1 cellular context compared by ENCODE assay signal in the genomic region with DNA sequence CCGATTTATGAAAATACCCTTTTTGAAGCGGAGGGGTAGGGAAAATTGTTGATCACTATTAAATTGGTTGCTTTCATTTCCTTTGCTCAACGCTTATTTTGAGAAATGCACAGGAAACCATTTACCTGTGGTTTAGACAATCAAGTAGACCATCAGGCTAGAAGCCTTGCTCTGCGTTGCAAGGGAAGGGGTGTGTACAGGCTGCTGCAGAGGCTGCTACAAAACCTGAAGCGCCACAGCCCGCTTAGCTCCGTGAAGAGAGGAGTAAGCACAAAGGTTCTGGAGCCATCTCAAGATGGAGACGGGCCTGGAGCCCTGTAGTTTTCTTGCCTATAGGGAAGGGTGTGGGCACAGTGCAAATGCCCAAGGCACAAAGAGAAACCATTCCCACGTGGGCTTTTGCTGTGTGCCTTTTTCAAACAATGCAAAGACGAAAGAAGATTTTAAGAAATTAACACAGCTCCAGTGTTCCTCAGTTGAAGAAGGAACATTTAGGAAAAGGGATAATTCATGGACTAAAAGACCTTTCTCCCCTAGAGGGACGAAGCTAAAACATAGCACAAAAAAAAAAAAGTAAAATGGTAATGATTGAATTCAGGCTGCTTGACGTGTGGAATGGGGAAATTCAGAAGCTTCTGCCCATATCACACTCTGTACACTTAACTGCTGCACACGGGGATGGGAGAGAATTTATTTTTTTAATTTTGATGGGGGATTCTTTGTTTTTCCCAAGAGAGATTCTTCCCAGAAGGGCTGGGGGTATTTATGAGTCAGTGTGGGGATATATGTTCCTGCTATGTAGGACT.
TF ChIP-seq lines count a peak whose summit lies in the region.

No MANE protein-coding gene starts in this region.

TF ChIP-seq in endothelial cell of umbilical vein, 7 proteins besides CTCF, POLR2A, EP300 and RAD21 (continued from another document):
- TF ChIP-seq MAX (IDR thresholded peaks at IDR 0.05; ENCODE audit: insufficient read depth, insufficient read length): no peak
